In genomic region chr19:7470540-7471305, GRCh38 we compare ENCODE assay signal across 15 cellular contexts. TPM values are rescaled to one million over a fixed set of nuclear protein-coding genes. Genes with fewer than 3 reads are reported as not detected.
A peak's percentile ranks its signal among the peaks of the same experiment; 100 is the strongest.
DNase-seq lines count a peak whose midpoint lies in the region; ATAC-seq, FAIRE-seq and TF ChIP-seq lines count a peak whose summit lies in the region.
"Had no signal": no experiment of that assay in that cellular context is flagged by ENCODE, and none has a peak within 500 bp of the region (broad histone marks: within the 10 kb centered on the region; RNA-seq: fewer than 3 reads in every experiment).

No MANE protein-coding gene starts in this region.

- no peaks in the 10 kb centered on the region for H3K27me3 Mint-ChIP-seq in Calu3 (ENCODE audit: unreplicated experiment)
- H3K27me3 Mint-ChIP-seq in stimulated activated naive B cell treated with anti-CD40 and anti-IgM and Interleukin-4, amounts not matched to agents 10 μg/mL and 1 μg/mL and 100 μg/mL, for 72 hours: no peaks in the 10 kb centered on the region
- H3K27me3 Mint-ChIP-seq: B cell had no signal

- TF ChIP-seq CTCF in Calu3 (IDR thresholded peaks at IDR 0.05; ENCODE audit: unreplicated experiment) (no peak), GM12878 (IDR thresholded peaks at IDR 0.05 in 2 of 3, conservative IDR thresholded peaks at IDR 0.05 in 1 of 3; ENCODE audit: control insufficient read depth in 2 of 3, extremely low read depth in 1 of 3, insufficient read depth in 1 of 3, low read depth in 3 of 3, low read length in 3 of 3) (no peak), ovary (IDR thresholded peaks at IDR 0.05) (no peak)

- H3K79me1 ChIP-seq in neuronal stem cell (ENCODE audit: low read depth, low read length): no peaks in the 10 kb centered on the region

- RAD21 ChIA-PET in GM12878 (lab: Charles Lee; ENCODE audit: unreplicated experiment): interaction anchor here (0.6 kb wide), 1 partner anchor 141 kb away, joined by 3 read pairs; no protein-coding TSS in a partner anchor

- POLR2A ChIA-PET in GM12878 (lab: Charles Lee): interaction anchor here (0.6 kb wide), 1 partner anchor 21 kb away, joined by 3 read pairs; no protein-coding TSS in a partner anchor

- H3K4me2 ChIP-seq in GM12878 (ENCODE audit: control insufficient read depth, insufficient read depth) (no peak overlapping the region), neuronal stem cell (ENCODE audit: insufficient read depth, low read length, poor library complexity, severe bottlenecking) (no peak overlapping the region)

- peaks cover 17% of the 10 kb centered on the region for H3K4me1 ChIP-seq in GM12878 (ENCODE audit: control insufficient read depth, insufficient read depth, low read length)
- H3K4me1 ChIP-seq in neuronal stem cell (ENCODE audit: control insufficient read depth in 2 of 2, insufficient read depth in 1 of 2, low read depth in 1 of 2, low read length in 2 of 2): no peaks in the 10 kb centered on the region
- H3K4me1 ChIP-seq in ovary (ENCODE audit: insufficient read depth): no peaks in the 10 kb centered on the region
- H3K4me1 ChIP-seq: Caco-2 had no signal

- H3K27ac Mint-ChIP-seq in Calu3 (ENCODE audit: unreplicated experiment): no peak overlapping the region
- H3K27ac Mint-ChIP-seq in stimulated activated naive B cell treated with anti-CD40 and anti-IgM and Interleukin-4, amounts not matched to agents 10 μg/mL and 1 μg/mL and 100 μg/mL, for 72 hours: peak overlapping the region; percentile 31

- TF ChIP-seq POLR2A in GM12878 (IDR thresholded peaks at IDR 0.05; ENCODE audit: low read depth, low read length) (0 out of 2 replicates have a peak, but pooled peaks have one; percentile 14), ovary (IDR thresholded peaks at IDR 0.05) (no peak)

- SMC1A ChIA-PET in GM12878 (lab: Charles Lee; ENCODE audit: uncharacterized antibody, unreplicated experiment): no interaction called here

- no peak overlapping the region for H4K91ac ChIP-seq in neuronal stem cell (ENCODE audit: low read depth, low read length, poor library complexity)

- BruUV-seq in Calu3 (replicated peaks; lab: Mats Ljungman, UMichigan) (TSS peak; percentile 23), GM12878 (replicated peaks; lab: Mats Ljungman, UMichigan) (no TSS peak)

- in situ Hi-C loops in GM12878 (cut with MboI): no loop called here

- H3K9ac ChIP-seq in GM12878 (ENCODE audit: control insufficient read depth, insufficient read depth, low read length): no peak overlapping the region
- no peak overlapping the region for H3K9ac ChIP-seq in neuronal stem cell (ENCODE audit: low read depth, low read length, poor library complexity)

- H2BK12ac ChIP-seq in neuronal stem cell (ENCODE audit: low read length): peak overlapping the region; percentile 22

- H3K36me3 Mint-ChIP-seq in Calu3 (ENCODE audit: insufficient read depth, unreplicated experiment): peaks cover 13% of the 10 kb centered on the region
- peaks cover 28 to 35% of the 10 kb centered on the region in 2 donors for H3K36me3 Mint-ChIP-seq in stimulated activated naive B cell treated with anti-CD40 and anti-IgM and Interleukin-4, amounts not matched to agents 10 μg/mL and 1 μg/mL and 100 μg/mL, for 72 hours

- H3K27ac ChIP-seq in GM12878 (ENCODE audit: control insufficient read depth, insufficient read depth): no peak overlapping the region
- H3K27ac ChIP-seq in neuronal stem cell (replicated peaks; ENCODE audit: low read length): no peak overlapping the region
- H3K27ac ChIP-seq in ovary: no peak overlapping the region
- H3K27ac ChIP-seq: C4-2B had no signal

- H3K18ac ChIP-seq in neuronal stem cell (ENCODE audit: low read length): no peak overlapping the region

- H2BK120ac ChIP-seq in neuronal stem cell (ENCODE audit: low read depth, low read length): no peak overlapping the region

- no peak for ATAC-seq in GM12878
- ATAC-seq in stimulated activated naive B cell treated with anti-CD40 and anti-IgM and Interleukin-4, amounts not matched to agents 10 μg/mL and 1 μg/mL and 100 μg/mL, for 72 hours (replicated peaks): no peak

- no peak overlapping the region for H2BK5ac ChIP-seq in neuronal stem cell (ENCODE audit: low read length)

- H3K79me2 ChIP-seq in GM12878 (ENCODE audit: control insufficient read depth, insufficient read depth, low read length): no peaks in the 10 kb centered on the region

- no peak for FAIRE-seq in GM12878 (lab: Jason Lieb, UNC)
- FAIRE-seq: A204.1 had no signal

- H3K36me3 ChIP-seq in GM12878 (ENCODE audit: control insufficient read depth in 2 of 2, insufficient read depth in 2 of 2, low read length in 1 of 2) (peaks cover 0 to 23% of the 10 kb centered on the region in 2 experiments; a peak in 2 of 4 replicates), neuronal stem cell (replicated peaks in 1 of 2; ENCODE audit: control insufficient read depth in 2 of 2, insufficient read depth in 2 of 2, low read length in 2 of 2) (peaks cover 25 to 46% of the 10 kb centered on the region in 2 donors), ovary (no peaks in the 10 kb centered on the region)

- no peak overlapping the region for H4K8ac ChIP-seq in neuronal stem cell (ENCODE audit: low read depth, low read length)

- no peak for TF ChIP-seq EP300 in GM12878 (IDR thresholded peaks at IDR 0.05; ENCODE audit: borderline replicate concordance in 1 of 2, control insufficient read depth in 1 of 2, low read depth in 2 of 2, low read length in 2 of 2)
- TF ChIP-seq EP300 in ovary (IDR thresholded peaks at IDR 0.05): no peak

- H3K9me3 Mint-ChIP-seq in Calu3 (ENCODE audit: low read depth, unreplicated experiment): no peaks in the 10 kb centered on the region
- H3K9me3 Mint-ChIP-seq in stimulated activated naive B cell treated with anti-CD40 and anti-IgM and Interleukin-4, amounts not matched to agents 10 μg/mL and 1 μg/mL and 100 μg/mL, for 72 hours: peaks cover 0 to 2% of the 10 kb centered on the region in 2 donors
- H3K9me3 Mint-ChIP-seq: CD8-positive, alpha-beta memory T cell had no signal

- H3K4ac ChIP-seq in neuronal stem cell (ENCODE audit: low read length): no peak overlapping the region

- H3K23ac ChIP-seq in neuronal stem cell (ENCODE audit: low read depth, low read length, poor library complexity): peak overlapping the region; percentile 43

- no peaks in the 10 kb centered on the region for H4K20me1 ChIP-seq in GM12878 (ENCODE audit: control insufficient read depth, insufficient read depth)

- no peaks in the 10 kb centered on the region for H3K9me3 ChIP-seq in GM12878 (replicated peaks; ENCODE audit: control insufficient read depth, insufficient read depth, low read length)
- H3K9me3 ChIP-seq in neuronal stem cell (replicated peaks in 1 of 2; ENCODE audit: control insufficient read depth in 2 of 2, insufficient read depth in 1 of 2, low read depth in 1 of 2, low read length in 2 of 2): no peaks in the 10 kb centered on the region
- no peaks in the 10 kb centered on the region for H3K9me3 ChIP-seq in ovary
- H3K9me3 ChIP-seq: Caco-2 had no signal

- DNase-seq in Calu3: no peak
- no peak for DNase-seq in GM12878 (ENCODE audit: low read depth, low spot score)
- DNase-seq in neuronal stem cell (ENCODE audit: low spot score): no peak
- no peak for DNase-seq in stimulated activated naive B cell treated with anti-CD40 and anti-IgM and Interleukin-4, amounts not matched to agents 10 μg/mL and 1 μg/mL and 100 μg/mL, for 72 hours
- no peak for DNase-seq in ovary
- DNase-seq in UCSD-AML1 (lab: John Stamatoyannopoulos, UW; ENCODE audit: unreplicated experiment): no peak
- no peak for DNase-seq in NCI-H1417 treated with DMSO at 0.1 percent for 48 hours (lab: John Stamatoyannopoulos, UW)
- DNase-seq: Caco-2; CD8-positive, alpha-beta memory T cell; DMS53; GF-D8; HCEC 1CT had no signal

- H2AFZ ChIP-seq in GM12878 (ENCODE audit: control insufficient read depth, low read depth, low read length) (no peak overlapping the region), neuronal stem cell (ENCODE audit: low read length) (no peak overlapping the region)

- H2AK5ac ChIP-seq in neuronal stem cell (ENCODE audit: low read depth, low read length): no peak overlapping the region

- CTCF ChIA-PET in Calu3 (lab: Charles Lee) (no interaction called here), GM12878 (lab: Yijun Ruan, JAX) (no interaction called here)

- no peak for TF ChIP-seq RAD21 in GM12878 (IDR thresholded peaks at IDR 0.05; ENCODE audit: insufficient read depth, low read depth, low read length)

- H3K4me3 Mint-ChIP-seq in Calu3 (ENCODE audit: low read depth, unreplicated experiment): no peak overlapping the region
- H3K4me3 Mint-ChIP-seq in stimulated activated naive B cell treated with anti-CD40 and anti-IgM and Interleukin-4, amounts not matched to agents 10 μg/mL and 1 μg/mL and 100 μg/mL, for 72 hours: no peak overlapping the region
- H3K4me3 Mint-ChIP-seq: B cell; CD8-positive, alpha-beta memory T cell had no signal

- H3K4me1 Mint-ChIP-seq in Calu3 (ENCODE audit: low read depth, unreplicated experiment): no peaks in the 10 kb centered on the region
- H3K4me1 Mint-ChIP-seq in stimulated activated naive B cell treated with anti-CD40 and anti-IgM and Interleukin-4, amounts not matched to agents 10 μg/mL and 1 μg/mL and 100 μg/mL, for 72 hours: peaks cover 15 to 24% of the 10 kb centered on the region in 2 donors
- H3K4me1 Mint-ChIP-seq: CD8-positive, alpha-beta memory T cell had no signal

- 96% methylated on average over 31 of the region's 31 CpGs for WGBS in GM12878 (ENCODE audit: insufficient coverage, insufficient replicate concordance, low lambda C conversion rate, missing lambda C conversion rate)
- WGBS in neuronal stem cell (ENCODE audit: extremely low coverage in 2 of 2, insufficient read length in 2 of 2, insufficient replicate concordance in 1 of 2), 2 donors: no CpG with 5 or more reads among the region's 31 CpGs
- WGBS in ovary, 3 donors: 81 to 87% (median 84%) methylated on average over 31 of the region's 31 CpGs

- H3K14ac ChIP-seq in neuronal stem cell (ENCODE audit: low read length): no peak overlapping the region

- H2BK15ac ChIP-seq in neuronal stem cell (ENCODE audit: low read length): no peak overlapping the region

- intact Hi-C loops in Calu3 (cut with micrococcal nuclease; ENCODE audit: unreplicated experiment) (no loop called here), GM12878 (cut with micrococcal nuclease; ENCODE audit: unreplicated experiment) (no loop called here), ovary (cut with DNase I) (no loop called here)

- H3K27me3 ChIP-seq in GM12878 (replicated peaks in 1 of 2; ENCODE audit: control insufficient read depth in 2 of 2, insufficient read depth in 2 of 2, low read length in 1 of 2) (no peaks in the 10 kb centered on the region), neuronal stem cell (ENCODE audit: control insufficient read depth in 3 of 3, insufficient read depth in 3 of 3, low read depth in 1 of 3, low read length in 3 of 3) (no peaks in the 10 kb centered on the region), ovary (no peaks in the 10 kb centered on the region)

- no peak overlapping the region for H3K4me3 ChIP-seq in GM12878
- peak overlapping the region in 1 of 2 donors; percentile 28 for H3K4me3 ChIP-seq in neuronal stem cell (ENCODE audit: low read length in 2 of 2)
- no peak overlapping the region for H3K4me3 ChIP-seq in ovary

RNA-seq across cellular contexts. Expression of gene PEX11G, which starts 18.1 kb away (rescaled TPM):
- 1.3 and 3.4 TPM in 2 replicates for total RNA-seq in Calu3 (2022)
- not detected in 2 replicates for total RNA-seq in GM12878 (2013; cell fraction: nucleolus; rRNA removed)
- total RNA-seq in GM12878 (2014; rRNA removed): 0.73 and 0.82 TPM in 2 replicates
- 0.40 and 0.51 TPM in 2 replicates for total RNA-seq in GM12878 (2014; rRNA removed; fragmentation: Illumina TruSeq; extraction: Trizol)
- total RNA-seq in GM12878 (2021): 1.0 and 1.8 TPM in 2 replicates
- 0.68 TPM for polyA plus RNA-seq in GM12878 (2011; ENCODE audit: low read depth)
- 0.19 and 0.29 TPM in 2 replicates for polyA plus RNA-seq in GM12878 (2011; rRNA removed)
- polyA plus RNA-seq in GM12878 (2011; cell fraction: cytosol; rRNA removed): 1.0 and 1.6 TPM in 2 replicates
- 1.0 and 1.1 TPM in 2 replicates for polyA plus RNA-seq in GM12878 (2011; cell fraction: nucleus; rRNA removed)
- 1.1 and 1.2 TPM in 2 replicates for polyA plus RNA-seq in GM12878 (2012)
- polyA plus RNA-seq in GM12878 (2014; fragmentation: Illumina TruSeq; extraction: Trizol): 0.38 TPM in 1 of 2 replicates, not detected in the other
- under 1 TPM in 1 of 2 experiments, not detected in 1; 0.05 TPM for polyA plus RNA-seq in GM12878 (2014; fragmentation: Nextera tagmentation; extraction: Ambion mirVana)
- 1.2 and 1.6 TPM in 2 replicates for polyA plus RNA-seq in GM12878 (2014; rRNA removed)
- polyA plus RNA-seq in GM12878 (2016; fragmentation: Nextera tagmentation; extraction: Ambion mirVana): 1 to 10 TPM; 1.5 to 1.7 TPM
- 0.41 TPM in 1 of 2 replicates, not detected in the other for polyA minus RNA-seq in GM12878 (2011; rRNA and poly(A)+ RNA removed)
- not detected in 2 replicates for polyA minus RNA-seq in GM12878 (2011; cell fraction: cytosol; rRNA and poly(A)+ RNA removed)
- 0.96 TPM in 1 of 2 replicates, not detected in the other for polyA minus RNA-seq in GM12878 (2011; cell fraction: nucleus; rRNA and poly(A)+ RNA removed)
- polyA plus RNA-seq in neuronal stem cell (2013, experiment 1 of 2): 1.4 TPM
- 1.4 TPM for polyA plus RNA-seq in neuronal stem cell (2013, experiment 2 of 2)
- 1 to 10 TPM; 2.8 to 5.1 (median 3.7) TPM for total RNA-seq in ovary
- 1 to 10 TPM in 1 of 2 donors, under 1 TPM in 1; 0.40 to 6.0 TPM for polyA plus RNA-seq in ovary

RNA-seq across cellular contexts. Expression of gene ZNF358, which starts 45.2 kb away (rescaled TPM):
- 22.6 and 23.8 TPM in 2 replicates for total RNA-seq in Calu3 (2022)
- total RNA-seq in GM12878 (2013; cell fraction: nucleolus; rRNA removed): 2.5 and 3.0 TPM in 2 replicates
- total RNA-seq in GM12878 (2014; rRNA removed): 2.1 and 3.0 TPM in 2 replicates
- total RNA-seq in GM12878 (2014; rRNA removed; fragmentation: Illumina TruSeq; extraction: Trizol): 1.8 and 1.9 TPM in 2 replicates
- 4.9 and 6.3 TPM in 2 replicates for total RNA-seq in GM12878 (2021)
- polyA plus RNA-seq in GM12878 (2011; ENCODE audit: low read depth): 2.0 TPM
- 0.13 and 0.50 TPM in 2 replicates for polyA plus RNA-seq in GM12878 (2011; rRNA removed)
- polyA plus RNA-seq in GM12878 (2011; cell fraction: cytosol; rRNA removed): 0.89 and 1.5 TPM in 2 replicates
- 0.43 and 0.63 TPM in 2 replicates for polyA plus RNA-seq in GM12878 (2011; cell fraction: nucleus; rRNA removed)
- polyA plus RNA-seq in GM12878 (2012): 7.2 and 7.6 TPM in 2 replicates
- polyA plus RNA-seq in GM12878 (2014; fragmentation: Illumina TruSeq; extraction: Trizol): 4.1 and 5.5 TPM in 2 replicates
- polyA plus RNA-seq in GM12878 (2014; fragmentation: Nextera tagmentation; extraction: Ambion mirVana): under 1 TPM in 1 of 2 experiments, not detected in 1; 0.09 TPM
- polyA plus RNA-seq in GM12878 (2014; rRNA removed): 2.2 and 4.0 TPM in 2 replicates
- polyA plus RNA-seq in GM12878 (2016; fragmentation: Nextera tagmentation; extraction: Ambion mirVana): under 1 TPM; 0.59 to 0.96 TPM
- 0.15 TPM in 1 of 2 replicates, not detected in the other for polyA minus RNA-seq in GM12878 (2011; rRNA and poly(A)+ RNA removed)
- polyA minus RNA-seq in GM12878 (2011; cell fraction: cytosol; rRNA and poly(A)+ RNA removed): 0.62 TPM in 1 of 2 replicates, not detected in the other
- polyA minus RNA-seq in GM12878 (2011; cell fraction: nucleus; rRNA and poly(A)+ RNA removed): 0.24 and 0.57 TPM in 2 replicates
- polyA plus RNA-seq in neuronal stem cell (2013, experiment 1 of 2): 109 TPM
- 102 TPM for polyA plus RNA-seq in neuronal stem cell (2013, experiment 2 of 2)
- 100 to 1,000 TPM in 2 of 7 donors, 10 to 100 TPM in 5; 55.0 to 112 (median 88.2) TPM for total RNA-seq in ovary
- polyA plus RNA-seq in ovary: 10 to 100 TPM in 1 of 2 donors, 1 to 10 TPM in 1; 9.2 to 91.7 TPM

RNA-seq across cellular contexts. Expression of gene MCOLN1, which starts 51.7 kb away (rescaled TPM):
- total RNA-seq in Calu3 (2022): 13.1 TPM in 2 replicates
- total RNA-seq in GM12878 (2013; cell fraction: nucleolus; rRNA removed): 9.1 and 9.6 TPM in 2 replicates
- total RNA-seq in GM12878 (2014; rRNA removed): 2.2 and 2.8 TPM in 2 replicates
- 2.3 and 3.0 TPM in 2 replicates for total RNA-seq in GM12878 (2014; rRNA removed; fragmentation: Illumina TruSeq; extraction: Trizol)
- 10.9 and 13.9 TPM in 2 replicates for total RNA-seq in GM12878 (2021)
- polyA plus RNA-seq in GM12878 (2011; ENCODE audit: low read depth): 2.7 TPM
- 2.8 and 6.0 TPM in 2 replicates for polyA plus RNA-seq in GM12878 (2011; rRNA removed)
- 5.7 and 8.7 TPM in 2 replicates for polyA plus RNA-seq in GM12878 (2011; cell fraction: cytosol; rRNA removed)
- polyA plus RNA-seq in GM12878 (2011; cell fraction: nucleus; rRNA removed): 26.1 and 38.4 TPM in 2 replicates
- polyA plus RNA-seq in GM12878 (2012): 5.5 and 6.2 TPM in 2 replicates
- polyA plus RNA-seq in GM12878 (2014; fragmentation: Illumina TruSeq; extraction: Trizol): 1.9 and 3.7 TPM in 2 replicates
- polyA plus RNA-seq in GM12878 (2014; fragmentation: Nextera tagmentation; extraction: Ambion mirVana): 1 to 10 TPM in 1 of 2 experiments, under 1 TPM in 1; 0.42 to 1.4 TPM
- 13.6 and 15.6 TPM in 2 replicates for polyA plus RNA-seq in GM12878 (2014; rRNA removed)
- polyA plus RNA-seq in GM12878 (2016; fragmentation: Nextera tagmentation; extraction: Ambion mirVana): 10 to 100 TPM; 12.4 to 14.4 TPM
- 8.1 and 11.8 TPM in 2 replicates for polyA minus RNA-seq in GM12878 (2011; rRNA and poly(A)+ RNA removed)
- 2.9 and 3.7 TPM in 2 replicates for polyA minus RNA-seq in GM12878 (2011; cell fraction: cytosol; rRNA and poly(A)+ RNA removed)
- polyA minus RNA-seq in GM12878 (2011; cell fraction: nucleus; rRNA and poly(A)+ RNA removed): 3.7 and 7.2 TPM in 2 replicates
- polyA plus RNA-seq in neuronal stem cell (2013, experiment 1 of 2): 6.6 TPM
- 7.4 TPM for polyA plus RNA-seq in neuronal stem cell (2013, experiment 2 of 2)
- total RNA-seq in ovary: 10 to 100 TPM in 6 of 7 donors, 1 to 10 TPM in 1; 9.2 to 18.9 (median 13.6) TPM
- 10 to 100 TPM in 1 of 2 donors, 1 to 10 TPM in 1; 6.1 to 20.4 TPM for polyA plus RNA-seq in ovary
